ENCODE assay signal across 9 cellular contexts in the genomic region with DNA sequence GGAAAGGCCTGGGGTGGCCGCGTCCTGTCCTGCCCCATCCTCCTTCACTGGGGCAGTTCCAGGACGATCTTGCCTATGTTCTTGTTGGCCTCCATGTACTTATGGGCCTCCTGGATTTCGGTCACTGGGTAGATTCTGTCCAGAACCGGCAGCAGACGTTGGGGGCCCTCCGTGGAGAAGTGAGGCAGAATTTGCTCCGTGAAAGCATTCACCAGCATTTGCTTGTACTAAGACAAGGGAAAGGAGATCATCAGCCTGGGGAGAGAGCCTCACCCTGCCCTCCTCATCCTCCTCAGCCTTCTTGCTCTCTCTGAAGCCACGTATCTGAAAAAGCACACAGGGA. TPM values are rescaled to one million over a fixed set of nuclear protein-coding genes. Genes with fewer than 3 reads are reported as not detected.
A peak's percentile ranks its signal among the peaks of the same experiment; 100 is the strongest.
DNase-seq lines count a peak whose midpoint lies in the region; ATAC-seq, FAIRE-seq and TF ChIP-seq lines count a peak whose summit lies in the region.
"Had no signal": no experiment of that assay in that cellular context is flagged by ENCODE, and none has a peak within 500 bp of the region (broad histone marks: within the 10 kb centered on the region; RNA-seq: fewer than 3 reads in every experiment).

No MANE protein-coding gene starts in this region.

- peak overlapping the region; percentile 66 for H3K9ac ChIP-seq in SK-N-MC (ENCODE audit: insufficient read length)

- FAIRE-seq in pancreas (lab: Jason Lieb, UNC) = no peak

- peaks cover 15% of the 10 kb centered on the region for H3K4me1 Mint-ChIP-seq in Calu3 (ENCODE audit: low read depth, unreplicated experiment)

- intact Hi-C loops in Calu3 (cut with micrococcal nuclease; ENCODE audit: unreplicated experiment) (loop anchor here (2.0 to 5.0 kb wide), 3 partner anchors 31 to 150 kb away; partner anchors contain the start of genes ATAD2B and WDCP), pancreas (cut with DNase I) (no loop called here)

- H3K27ac Mint-ChIP-seq in Calu3 (ENCODE audit: unreplicated experiment) = peak overlapping the region; percentile 80

- TSS peak; percentile 61 for BruUV-seq in Calu3 (replicated peaks; lab: Mats Ljungman, UMichigan)

- ATAC-seq in pancreas = no peak
- no peak for ATAC-seq in GM18909 (IDR thresholded peaks at IDR 0.05; ENCODE audit: poor library complexity, unreplicated experiment)
- no peak for ATAC-seq in omental fat pad (ENCODE audit: low FRiP score)

- H3K4me3 Mint-ChIP-seq in Calu3 (ENCODE audit: low read depth, unreplicated experiment) = peak overlapping the region; percentile 79

- DNase-seq in Calu3 = no peak
- DNase-seq in SK-N-MC (ENCODE audit: low read depth, low spot score) = no peak
- DNase-seq in fibroblast of gingiva (ENCODE audit: low read depth) = peak; percentile 7
- no peak for DNase-seq in pancreas
- no peak for DNase-seq in HPDE6-E6E7 (ENCODE audit: extremely low spot score)
- DNase-seq in omental fat pad (ENCODE audit: low spot score) = no peak
- no peak for DNase-seq in NCI-H1092 treated with DMSO at 0.1 percent for 48 hours (lab: John Stamatoyannopoulos, UW)
- DNase-seq: GOT3 had no signal

- no peaks in the 10 kb centered on the region for H3K27me3 Mint-ChIP-seq in Calu3 (ENCODE audit: unreplicated experiment)

- H3K36me3 ChIP-seq in SK-N-MC (ENCODE audit: insufficient read depth, low read length) = peaks cover 14% of the 10 kb centered on the region
- H3K36me3 ChIP-seq in pancreas = peaks cover 0 to 31% (median 0%) of the 10 kb centered on the region in 3 donors

- no peaks in the 10 kb centered on the region for H3K9me3 ChIP-seq in SK-N-MC (ENCODE audit: low read depth, low read length)
- no peaks in the 10 kb centered on the region for H3K9me3 ChIP-seq in pancreas

- CTCF ChIA-PET in Calu3 (lab: Charles Lee) = interaction anchor here (1.1 kb wide), 1 partner anchor 150 kb away, joined by 6 read pairs; the partner anchor contains the start of gene ATAD2B

- no peaks in the 10 kb centered on the region for H3K27me3 ChIP-seq in pancreas

- H3K4me3 ChIP-seq in SK-N-MC (peak overlapping the region; percentile 97), pancreas (peak overlapping the region; percentile 51 to 76 (median 58))

- H3K36me3 Mint-ChIP-seq in Calu3 (ENCODE audit: insufficient read depth, unreplicated experiment) = peaks cover 47% of the 10 kb centered on the region

- 2 to 3% methylated on average over 9 of the region's 9 CpGs for WGBS in pancreas, 2 donors

- no peak overlapping the region for H3K27ac ChIP-seq in SK-N-MC
- peak overlapping the region; percentile 75 to 92 (median 87) for H3K27ac ChIP-seq in pancreas

- no peaks in the 10 kb centered on the region for H3K9me3 Mint-ChIP-seq in Calu3 (ENCODE audit: low read depth, unreplicated experiment)

- TF ChIP-seq CTCF in Calu3 (IDR thresholded peaks at IDR 0.05; ENCODE audit: unreplicated experiment) (no peak), pancreas (IDR thresholded peaks at IDR 0.05) (no peak), omental fat pad (IDR thresholded peaks at IDR 0.05) (no peak)

- H3K4me1 ChIP-seq in pancreas = peaks cover 0 to 17% (median 0%) of the 10 kb centered on the region in 3 donors

RNA-seq across cellular contexts. Expression of gene SF3B6, which starts 1.4 kb away (rescaled TPM):
- total RNA-seq in Calu3 (2022) (112 and 125 TPM in 2 replicates), pancreas (10 to 100 TPM; 16.7 to 35.7 (median 29.2) TPM), omental fat pad (10 to 100 TPM; 80.8 to 91.4 (median 89.2) TPM)
- polyA plus RNA-seq in pancreas = 10 to 100 TPM; 35.6 to 65.4 TPM

RNA-seq across cellular contexts. Expression of gene TP53I3, which starts 7.1 kb away (rescaled TPM):
- total RNA-seq in Calu3 (2022) = 13.9 TPM in 2 replicates
- total RNA-seq in pancreas = 10 to 100 TPM; 17.0 to 30.2 (median 21.6) TPM
- polyA plus RNA-seq in pancreas = 10 to 100 TPM; 39.8 to 43.0 TPM
- 10 to 100 TPM; 11.3 to 44.9 (median 17.2) TPM for total RNA-seq in omental fat pad

RNA-seq across cellular contexts. Expression of gene FKBP1B, which starts 28.0 kb away (rescaled TPM):
- total RNA-seq in Calu3 (2022) = 5.9 and 8.2 TPM in 2 replicates
- total RNA-seq in pancreas = 1 to 10 TPM; 2.6 to 8.1 (median 4.4) TPM
- 10 to 100 TPM in 1 of 2 donors, 1 to 10 TPM in 1; 9.9 to 25.6 TPM for polyA plus RNA-seq in pancreas
- 1 to 10 TPM; 4.5 to 9.6 (median 5.4) TPM for total RNA-seq in omental fat pad

RNA-seq across cellular contexts. Expression of gene WDCP, which starts 30.3 kb away (rescaled TPM):
- total RNA-seq in Calu3 (2022) (13.4 and 17.2 TPM in 2 replicates), pancreas (1 to 10 TPM; 2.2 to 8.5 (median 3.1) TPM), omental fat pad (1 to 10 TPM; 3.7 to 7.2 (median 4.1) TPM)
- polyA plus RNA-seq in pancreas = 1 to 10 TPM in 1 of 2 donors, under 1 TPM in 1; 0.84 to 1.7 TPM

RNA-seq across cellular contexts. Expression of gene PFN4, which starts 45.6 kb away (rescaled TPM):
- total RNA-seq in Calu3 (2022) = 0.64 TPM in 1 of 2 replicates, not detected in the other
- total RNA-seq in pancreas = under 1 TPM; 0.16 to 0.52 (median 0.38) TPM
- polyA plus RNA-seq in pancreas = under 1 TPM; 0.53 to 0.63 TPM
- under 1 TPM in 1 of 4 donors, not detected in 3; 0.84 TPM for total RNA-seq in omental fat pad
